In the genomic region with DNA sequence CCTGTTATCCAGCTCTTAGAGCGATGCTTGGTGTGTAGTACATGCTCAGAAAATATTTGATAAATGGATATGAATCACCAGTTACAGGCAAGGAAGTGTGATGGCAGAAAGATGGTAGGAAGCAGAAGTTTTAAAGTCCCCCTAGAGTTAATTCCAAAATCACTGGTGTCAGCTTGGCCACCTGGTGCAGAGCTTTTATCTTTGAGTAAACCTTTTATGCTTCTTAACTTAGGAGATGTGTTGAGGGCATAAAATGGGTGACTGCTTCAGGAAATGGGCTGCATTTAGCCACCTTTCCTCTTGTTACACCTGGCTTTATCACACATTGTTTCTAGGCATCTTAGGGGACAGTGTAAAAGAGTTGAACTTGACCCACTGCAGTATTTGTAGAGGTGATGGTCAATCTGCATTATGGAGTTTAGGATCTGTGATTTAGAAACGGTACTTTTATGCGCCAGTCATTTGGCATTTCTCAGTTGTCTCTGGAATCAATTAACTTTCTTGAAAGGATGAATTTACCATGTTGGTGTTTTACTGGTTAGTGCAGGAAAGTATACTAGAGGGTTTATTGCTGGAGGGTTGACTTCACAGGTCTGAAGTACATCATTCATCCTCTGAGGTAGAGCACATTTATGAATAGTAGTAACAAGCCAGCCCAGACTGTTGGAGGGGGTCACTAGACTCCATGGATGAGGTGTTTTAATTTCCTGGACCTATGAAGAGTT, we compare ENCODE assay signal across 12 cellular contexts. TPM values are rescaled to one million over a fixed set of nuclear protein-coding genes. Genes with fewer than 3 reads are reported as not detected.
DNase-seq lines count a peak whose midpoint lies in the region; ATAC-seq, FAIRE-seq and TF ChIP-seq lines count a peak whose summit lies in the region.
"Had no signal": no experiment of that assay in that cellular context is flagged by ENCODE, and none has a peak within 500 bp of the region (broad histone marks: within the 10 kb centered on the region; RNA-seq: fewer than 3 reads in every experiment).

No MANE protein-coding gene starts in this region.

- TF ChIP-seq POLR2A in GM12891 (IDR thresholded peaks at IDR 0.05; ENCODE audit: low read depth, low read length): no peak

- H3K4me1 Mint-ChIP-seq in CD4-positive, CD25-positive, alpha-beta regulatory T cell: peaks cover 61 to 95% (median 85%) of the 10 kb centered on the region in 4 donors
- H3K4me1 Mint-ChIP-seq in activated CD4-positive, alpha-beta memory T cell treated with anti-CD3 and anti-CD28 coated beads for 36 hours (ENCODE audit: low read depth): peaks cover 84% of the 10 kb centered on the region
- H3K4me1 Mint-ChIP-seq in mesothelial cell of epicardium: peaks cover 35% of the 10 kb centered on the region

- no peaks in the 10 kb centered on the region for H3K9me3 ChIP-seq in CD4-positive, CD25-positive, alpha-beta regulatory T cell (ENCODE audit: control insufficient read depth in 2 of 2, low read length in 2 of 2)
- H3K9me3 ChIP-seq: SJCRH30 had no signal

- no peak for TF ChIP-seq CTCF in mesothelial cell of epicardium (IDR thresholded peaks at IDR 0.05; ENCODE audit: unreplicated experiment)

- ATAC-seq in CD4-positive, CD25-positive, alpha-beta regulatory T cell (ENCODE audit: low read depth in 2 of 2): no peak
- ATAC-seq in HG03439 (IDR thresholded peaks at IDR 0.05; ENCODE audit: unreplicated experiment): no peak
- ATAC-seq in HG02885 (IDR thresholded peaks at IDR 0.05; ENCODE audit: poor library complexity, unreplicated experiment): no peak
- ATAC-seq: CD8-positive, alpha-beta T cell had no signal

- no peaks in the 10 kb centered on the region for H3K9me3 Mint-ChIP-seq in CD4-positive, CD25-positive, alpha-beta regulatory T cell
- H3K9me3 Mint-ChIP-seq in activated CD4-positive, alpha-beta memory T cell treated with anti-CD3 and anti-CD28 coated beads for 36 hours: no peaks in the 10 kb centered on the region
- no peaks in the 10 kb centered on the region for H3K9me3 Mint-ChIP-seq in mesothelial cell of epicardium
- H3K9me3 Mint-ChIP-seq: CD8-positive, alpha-beta T cell had no signal

- peaks cover 67% of the 10 kb centered on the region for H3K4me1 ChIP-seq in CD4-positive, CD25-positive, alpha-beta regulatory T cell (ENCODE audit: control insufficient read depth, insufficient read depth, low read length, poor library complexity, severe bottlenecking)

- POLR2A ChIA-PET in activated CD4-positive, alpha-beta memory T cell treated with anti-CD3 and anti-CD28 coated beads for 36 hours (lab: Charles Lee): no interaction called here

- peak overlapping the region in 2 of 4 donors; percentile 4 to 19 for H3K4me3 Mint-ChIP-seq in CD4-positive, CD25-positive, alpha-beta regulatory T cell
- H3K4me3 Mint-ChIP-seq in activated CD4-positive, alpha-beta memory T cell treated with anti-CD3 and anti-CD28 coated beads for 36 hours: no peak overlapping the region
- no peak overlapping the region for H3K4me3 Mint-ChIP-seq in mesothelial cell of epicardium
- H3K4me3 Mint-ChIP-seq: CD8-positive, alpha-beta T cell had no signal

- H3K36me3 ChIP-seq in CD4-positive, CD25-positive, alpha-beta regulatory T cell (ENCODE audit: control insufficient read depth, insufficient read depth, low read length): peaks cover 2% of the 10 kb centered on the region

- DNase-seq in CD4-positive, CD25-positive, alpha-beta regulatory T cell: no peak
- DNase-seq in GM12891 (ENCODE audit: insufficient read length, low spot score) (no peak), mesothelial cell of epicardium (ENCODE audit: low spot score in 2 of 2, unreplicated experiment in 2 of 2) (no peak), NCI-H526 (lab: John Stamatoyannopoulos, UW) (no peak)
- no peak for DNase-seq in activated CD4-positive, alpha-beta memory T cell treated with anti-CD3 and anti-CD28 coated beads for 36 hours
- DNase-seq: amygdala; CD8-positive, alpha-beta T cell; NCI-H1048; SJCRH30 had no signal

- H3K27ac ChIP-seq in CD4-positive, CD25-positive, alpha-beta regulatory T cell (ENCODE audit: insufficient read depth, low read length, poor library complexity, severe bottlenecking): no peak overlapping the region
- H3K27ac ChIP-seq: SJCRH30 had no signal

- H3K4me3 ChIP-seq in CD4-positive, CD25-positive, alpha-beta regulatory T cell (ENCODE audit: low read depth, low read length): peak overlapping the region; percentile 28
- H3K4me3 ChIP-seq: SJCRH30 had no signal

- CTCF ChIA-PET in activated CD4-positive, alpha-beta memory T cell treated with anti-CD3 and anti-CD28 coated beads for 36 hours (lab: Charles Lee): no interaction called here

- peak overlapping the region; percentile 15 to 86 (median 62) for H3K27ac Mint-ChIP-seq in CD4-positive, CD25-positive, alpha-beta regulatory T cell
- H3K27ac Mint-ChIP-seq in activated CD4-positive, alpha-beta memory T cell treated with anti-CD3 and anti-CD28 coated beads for 36 hours: peak overlapping the region; percentile 70
- H3K27ac Mint-ChIP-seq in mesothelial cell of epicardium: peak overlapping the region; percentile 27
- H3K27ac Mint-ChIP-seq: CD8-positive, alpha-beta T cell had no signal

- peak; percentile 66 for FAIRE-seq in GM12891 (lab: Jason Lieb, UNC)
- FAIRE-seq: GM12892 had no signal

- peaks cover 14% of the 10 kb centered on the region for H3K36me3 Mint-ChIP-seq in CD4-positive, CD25-positive, alpha-beta regulatory T cell
- peaks cover 20% of the 10 kb centered on the region for H3K36me3 Mint-ChIP-seq in activated CD4-positive, alpha-beta memory T cell treated with anti-CD3 and anti-CD28 coated beads for 36 hours
- no peaks in the 10 kb centered on the region for H3K36me3 Mint-ChIP-seq in mesothelial cell of epicardium

- no peaks in the 10 kb centered on the region for H3K27me3 ChIP-seq in CD4-positive, CD25-positive, alpha-beta regulatory T cell (ENCODE audit: control insufficient read depth, insufficient read depth, low read length)
- H3K27me3 ChIP-seq: SJCRH30 had no signal

- intact Hi-C loops in activated CD4-positive, alpha-beta memory T cell treated with anti-CD3 and anti-CD28 coated beads for 36 hours (cut with micrococcal nuclease): loop anchor here (5.0 kb wide), 1 partner anchor 314 kb away; no protein-coding TSS in a partner anchor

- H3K27me3 Mint-ChIP-seq in CD4-positive, CD25-positive, alpha-beta regulatory T cell: no peaks in the 10 kb centered on the region
- H3K27me3 Mint-ChIP-seq in activated CD4-positive, alpha-beta memory T cell treated with anti-CD3 and anti-CD28 coated beads for 36 hours: no peaks in the 10 kb centered on the region
- no peaks in the 10 kb centered on the region for H3K27me3 Mint-ChIP-seq in mesothelial cell of epicardium (ENCODE audit: low read depth)

TF ChIP-seq in GM12891, 5 proteins besides CTCF, POLR2A, EP300 and RAD21:
- no peak for TF ChIP-seq SPI1 (IDR thresholded peaks at IDR 0.05; ENCODE audit: low read depth, low read length)
- TF ChIP-seq POU2F2 (IDR thresholded peaks at IDR 0.05; ENCODE audit: low read depth, low read length): no peak
- TF ChIP-seq PAX5 (IDR thresholded peaks at IDR 0.05; ENCODE audit: insufficient read depth, low read length, severe bottlenecking): no peak
- no peak for TF ChIP-seq POLR2AphosphoS5 (IDR thresholded peaks at IDR 0.05; ENCODE audit: low read depth, low read length)
TF ChIP-seq in GM12891: peak in this region for 0.

RNA-seq across cellular contexts. Expression of gene FAM120AOS, which starts 7.5 kb away (rescaled TPM):
- 45.7 TPM for total RNA-seq in CD4-positive, CD25-positive, alpha-beta regulatory T cell
- 10 to 100 TPM; 50.2 to 64.3 (median 56.5) TPM for polyA plus RNA-seq in CD4-positive, CD25-positive, alpha-beta regulatory T cell
- polyA plus RNA-seq in GM12891 (2012; ENCODE audit: low read depth, missing spikeins): 27.7 TPM
- total RNA-seq in activated CD4-positive, alpha-beta memory T cell treated with anti-CD3 and anti-CD28 coated beads for 36 hours: 10 to 100 TPM; 35.4 to 36.4 TPM
- total RNA-seq in mesothelial cell of epicardium: 39.0 to 40.0 TPM (median 39.0 TPM) in 3 replicates

RNA-seq across cellular contexts. Expression of gene FAM120A, which starts 9.4 kb away (rescaled TPM):
- total RNA-seq in CD4-positive, CD25-positive, alpha-beta regulatory T cell: 95.7 TPM
- 10 to 100 TPM; 11.3 to 14.3 (median 12.1) TPM for polyA plus RNA-seq in CD4-positive, CD25-positive, alpha-beta regulatory T cell
- polyA plus RNA-seq in GM12891 (2012; ENCODE audit: low read depth, missing spikeins): 38.0 TPM
- 100 to 1,000 TPM; 124 to 126 TPM for total RNA-seq in activated CD4-positive, alpha-beta memory T cell treated with anti-CD3 and anti-CD28 coated beads for 36 hours
- 58.9 to 62.0 TPM (median 59.4 TPM) in 3 replicates for total RNA-seq in mesothelial cell of epicardium
